In genomic region chr2:195326537-195326936, GRCh38 we compare ENCODE assay signal across 8 cellular contexts.
"Had no signal": no experiment of that assay in that cellular context is flagged by ENCODE, and none has a peak within 500 bp of the region (broad histone marks: within the 10 kb centered on the region; RNA-seq: fewer than 3 reads in every experiment).

No MANE protein-coding gene starts in this region.

- H3K27ac Mint-ChIP-seq: HFFc6, IgD-negative memory B cell had no signal

- ATAC-seq: HCT116, HepG2 had no signal

- H3K4me1 ChIP-seq: HAP-1 had no signal

- DNase-seq: GOT3, H7, HFFc6 had no signal

- H3K4me3 Mint-ChIP-seq: HFFc6, IgD-negative memory B cell had no signal

- FAIRE-seq: HepG2 had no signal

- H3K9me3 ChIP-seq: HAP-1 had no signal

- H3K36me3 ChIP-seq: HAP-1 had no signal

- H3K4me3 ChIP-seq: HAP-1 had no signal

- H3K27ac ChIP-seq: HL-60 had no signal

- H3K9me3 Mint-ChIP-seq: HFFc6 had no signal
